In genomic region chr2:99576775-99577174, GRCh38 we compare ENCODE assay signal across 32 cellular contexts.
"Had no signal": no experiment of that assay in that cellular context is flagged by ENCODE, and none has a peak within 500 bp of the region (broad histone marks: within the 10 kb centered on the region; RNA-seq: fewer than 3 reads in every experiment).

No MANE protein-coding gene starts in this region.

- H3K4me3 Mint-ChIP-seq: endodermal cell; memory B cell; mesothelial cell of epicardium; naive B cell; natural killer cell treated with Interleukin-12 subunit alpha and Interleukin-12 subunit beta and Interleukin-15 and Interleukin-18, amount 100 ng/mL, for 72 hours; neural crest cell had no signal

- ATAC-seq: esophagus mucosa; gastrocnemius medialis; heart left ventricle; left lobe of liver; mucosa of descending colon; natural killer cell treated with Interleukin-12 subunit alpha and Interleukin-12 subunit beta and Interleukin-15 and Interleukin-18, amount 100 ng/mL, for 72 hours; right lobe of liver; upper lobe of right lung had no signal

- H3K27me3 Mint-ChIP-seq: memory B cell, naive B cell, progenitor cell of endocrine pancreas had no signal

- H3K4me3 ChIP-seq: dorsolateral prefrontal cortex, gastrocnemius medialis, heart left ventricle, hepatocyte, lung, mucosa of descending colon, right lobe of liver, testis, tibial artery, upper lobe of right lung, uterus had no signal

- H3K27ac ChIP-seq: epithelial cell of prostate, gastrocnemius medialis, heart left ventricle, hepatocyte, neutrophil, parathyroid adenoma, right lobe of liver, testis, tibial artery, upper lobe of right lung, uterus had no signal

- H3K36me3 Mint-ChIP-seq: mesothelial cell of epicardium; natural killer cell treated with Interleukin-12 subunit alpha and Interleukin-12 subunit beta and Interleukin-15 and Interleukin-18, amount 100 ng/mL, for 72 hours had no signal

- H3K4me1 Mint-ChIP-seq: memory B cell, mesothelial cell of epicardium, naive B cell had no signal

- H3K9ac ChIP-seq: parathyroid adenoma had no signal

- H3K9me3 ChIP-seq: gastrocnemius medialis, heart left ventricle, mucosa of descending colon, neutrophil, right lobe of liver, testis, tibial artery, upper lobe of right lung, uterus had no signal

- DNase-seq: dorsolateral prefrontal cortex; effector CD4-positive, alpha-beta T cell; endodermal cell; foreskin fibroblast; gastrocnemius medialis; heart left ventricle; kidney; mucosa of descending colon; naive B cell; right lobe of liver; small intestine; stimulated activated CD4-positive, alpha-beta T cell treated with anti-CD3 and anti-CD28 coated beads, Interleukin-15, amount 100 ng/mL, for 24 hours; stimulated activated CD4-positive, alpha-beta T cell treated with anti-CD3 and anti-CD28 coated beads, Interleukin-2, amount 100 ng/mL, for 48 hours; stimulated activated naive CD4-positive, alpha-beta T cell; substantia nigra; testis; tibial artery; upper lobe of right lung; uterus had no signal

- FAIRE-seq: colon, kidney, small intestine had no signal

- H3K36me3 ChIP-seq: gastrocnemius medialis, neutrophil, right lobe of liver, upper lobe of right lung, uterus had no signal

- H3K27ac Mint-ChIP-seq: endodermal cell; memory B cell; mesothelial cell of epicardium; natural killer cell treated with Interleukin-12 subunit alpha and Interleukin-12 subunit beta and Interleukin-15 and Interleukin-18, amount 100 ng/mL, for 72 hours; progenitor cell of endocrine pancreas had no signal

- H2AFZ ChIP-seq: hepatocyte, parathyroid adenoma had no signal

- H3K9me3 Mint-ChIP-seq: endodermal cell; memory B cell; mesothelial cell of epicardium; naive B cell; natural killer cell treated with Interleukin-12 subunit alpha and Interleukin-12 subunit beta and Interleukin-15 and Interleukin-18, amount 100 ng/mL, for 72 hours; neural crest cell had no signal

- H3K27me3 ChIP-seq: dorsolateral prefrontal cortex, gastrocnemius medialis, heart left ventricle, hepatocyte, neutrophil, right lobe of liver, testis, tibial artery, upper lobe of right lung, uterus had no signal

- H3K4me1 ChIP-seq: parathyroid adenoma, right lobe of liver, testis, upper lobe of right lung, uterus had no signal

- H3K4me2 ChIP-seq: hepatocyte had no signal
